ENCODE assay signal across 1 cellular context in genomic region chr3:72999971-73000370, GRCh38.
TF ChIP-seq lines count a peak whose summit lies in the region.

No MANE protein-coding gene starts in this region.

TF ChIP-seq in H1, 55 proteins besides CTCF, POLR2A, EP300 and RAD21:
- TF ChIP-seq NRF1 (IDR thresholded peaks at IDR 0.05; ENCODE audit: low read depth, low read length) (no peak), SUZ12 (IDR thresholded peaks at IDR 0.05; ENCODE audit: low read length) (no peak), SAP30 (IDR thresholded peaks at IDR 0.05; ENCODE audit: insufficient read depth, insufficient replicate concordance, low read length) (no peak), KDM1A (IDR thresholded peaks at IDR 0.05; ENCODE audit: borderline replicate concordance, low read length) (no peak), YY1 (IDR thresholded peaks at IDR 0.05; ENCODE audit: low read depth, low read length) (no peak)
